ENCODE assay signal across 18 cellular contexts in genomic region chr3:141447391-141447790, GRCh38. TPM values are rescaled to one million over a fixed set of nuclear protein-coding genes. Genes with fewer than 3 reads are reported as not detected.
DNase-seq lines count a peak whose midpoint lies in the region; ATAC-seq and TF ChIP-seq lines count a peak whose summit lies in the region.
"Had no signal": no experiment of that assay in that cellular context is flagged by ENCODE, and none has a peak within 500 bp of the region (broad histone marks: within the 10 kb centered on the region; RNA-seq: fewer than 3 reads in every experiment).

No MANE protein-coding gene starts in this region.

- peak overlapping the region; percentile 28 for H3K27ac Mint-ChIP-seq in CD4-positive, alpha-beta T cell
- H3K27ac Mint-ChIP-seq in central memory CD8-positive, alpha-beta T cell (ENCODE audit: low read depth) = peak overlapping the region; percentile 51
- peak overlapping the region; percentile 36 for H3K27ac Mint-ChIP-seq in mesothelial cell of epicardium

- WGBS in adrenal gland, 4 donors = 58 to 69% (median 65%) methylated on average over 6 of the region's 6 CpGs

- TF ChIP-seq CTCF in BE2C (IDR thresholded peaks at IDR 0.05; ENCODE audit: low read depth, low read length) = no peak
- TF ChIP-seq CTCF in CD4-positive, alpha-beta T cell (IDR thresholded peaks at IDR 0.05) = no peak
- no peak for TF ChIP-seq CTCF in mesothelial cell of epicardium (IDR thresholded peaks at IDR 0.05; ENCODE audit: unreplicated experiment)
- no peak for TF ChIP-seq CTCF in adrenal gland (IDR thresholded peaks at IDR 0.05)

- DNase-seq in BE2C (peak; percentile 25), mesothelial cell of epicardium (ENCODE audit: low spot score in 2 of 2, unreplicated experiment in 2 of 2) (no peak), adrenal gland (no peak), globus pallidus (ENCODE audit: low spot score) (no peak)
- DNase-seq in CD4-positive, alpha-beta T cell = no peak
- no peak for DNase-seq in central memory CD8-positive, alpha-beta T cell (ENCODE audit: low spot score in 2 of 2)
- no peak for DNase-seq in stimulated activated CD4-positive, alpha-beta T cell treated with anti-CD3 and anti-CD28 coated beads, Interleukin-4, amount 100 ng/mL, for 4 hours
- DNase-seq: CD8-positive, alpha-beta memory T cell; GDM1; Karpas-422; NCI-H1417; NCI-H1694 treated with DMSO at 0.1 percent for 48 hours; NCI-H2081 treated with DMSO at 0.1 percent for 48 hours; NCI-H446; NCI-H526; Peyer's patch; SJCRH30 had no signal

- ATAC-seq in CD4-positive, alpha-beta T cell (ENCODE audit: poor library complexity) = no peak
- no peak for ATAC-seq in central memory CD8-positive, alpha-beta T cell (replicated peaks; ENCODE audit: extremely low read depth, poor library complexity, severe bottlenecking)
- ATAC-seq: HCT116 had no signal

- H3K27me3 Mint-ChIP-seq in CD4-positive, alpha-beta T cell = no peaks in the 10 kb centered on the region
- no peaks in the 10 kb centered on the region for H3K27me3 Mint-ChIP-seq in central memory CD8-positive, alpha-beta T cell
- H3K27me3 Mint-ChIP-seq in mesothelial cell of epicardium (ENCODE audit: low read depth) = no peaks in the 10 kb centered on the region
- H3K27me3 Mint-ChIP-seq: CD8-positive, alpha-beta memory T cell had no signal

- H3K9me3 ChIP-seq in BE2C (no peaks in the 10 kb centered on the region), adrenal gland (replicated peaks in 1 of 3) (no peaks in the 10 kb centered on the region)
- no peaks in the 10 kb centered on the region for H3K9me3 ChIP-seq in CD4-positive, alpha-beta T cell (ENCODE audit: control insufficient read depth, low read length)
- H3K9me3 ChIP-seq: Peyer's patch, SJCRH30 had no signal

- no peak overlapping the region for H3K27ac ChIP-seq in CD4-positive, alpha-beta T cell (ENCODE audit: low read depth, low read length)
- H3K27ac ChIP-seq in adrenal gland = no peak overlapping the region
- H3K27ac ChIP-seq: Peyer's patch, SJCRH30 had no signal

- CTCF ChIA-PET in CD4-positive, alpha-beta T cell (lab: Charles Lee) = no interaction called here

- H3K36me3 ChIP-seq in BE2C = peaks cover 28% of the 10 kb centered on the region
- peaks cover 0 to 50% of the 10 kb centered on the region in 2 donors for H3K36me3 ChIP-seq in adrenal gland (replicated peaks in 1 of 2)

- no peak for TF ChIP-seq POLR2A in adrenal gland (IDR thresholded peaks at IDR 0.05)

- H3K4me1 Mint-ChIP-seq in CD4-positive, alpha-beta T cell (ENCODE audit: low read depth) = peaks cover 5% of the 10 kb centered on the region
- H3K4me1 Mint-ChIP-seq in central memory CD8-positive, alpha-beta T cell = peaks cover 4% of the 10 kb centered on the region
- peaks cover 7% of the 10 kb centered on the region for H3K4me1 Mint-ChIP-seq in mesothelial cell of epicardium

- peaks cover 53% of the 10 kb centered on the region for H3K36me3 Mint-ChIP-seq in CD4-positive, alpha-beta T cell (ENCODE audit: low read depth)
- peaks cover 55% of the 10 kb centered on the region for H3K36me3 Mint-ChIP-seq in central memory CD8-positive, alpha-beta T cell (ENCODE audit: insufficient read depth)
- H3K36me3 Mint-ChIP-seq in mesothelial cell of epicardium = peaks cover 38% of the 10 kb centered on the region

- no peaks in the 10 kb centered on the region for H3K9me3 Mint-ChIP-seq in CD4-positive, alpha-beta T cell
- H3K9me3 Mint-ChIP-seq in central memory CD8-positive, alpha-beta T cell = no peaks in the 10 kb centered on the region
- no peaks in the 10 kb centered on the region for H3K9me3 Mint-ChIP-seq in mesothelial cell of epicardium
- H3K9me3 Mint-ChIP-seq: CD8-positive, alpha-beta memory T cell had no signal

- POLR2A ChIA-PET in CD4-positive, alpha-beta T cell (lab: Charles Lee) = interaction anchor here (1.2 to 1.5 kb wide), 2 partner anchors 47 to 140 kb away, joined by 3 to 5 read pairs; no protein-coding TSS in a partner anchor

- no peak overlapping the region; the same call in 1 of the 2 replicates for H3K4me3 ChIP-seq in BE2C (ENCODE audit: low read depth, low read length)
- H3K4me3 ChIP-seq in adrenal gland = no peak overlapping the region
- H3K4me3 ChIP-seq: Peyer's patch, SJCRH30 had no signal

- intact Hi-C loops in CD4-positive, alpha-beta T cell (cut with DNase I, micrococcal nuclease) = no loop called here
- intact Hi-C loops in adrenal gland (cut with DNase I) = no loop called here

- H3K27me3 ChIP-seq in BE2C (no peaks in the 10 kb centered on the region), adrenal gland (no peaks in the 10 kb centered on the region)
- H3K27me3 ChIP-seq in CD4-positive, alpha-beta T cell (ENCODE audit: control insufficient read depth, insufficient read depth, low read length) = no peaks in the 10 kb centered on the region
- H3K27me3 ChIP-seq: Peyer's patch, SJCRH30 had no signal

- H3K4me3 Mint-ChIP-seq in CD4-positive, alpha-beta T cell = no peak overlapping the region
- no peak overlapping the region for H3K4me3 Mint-ChIP-seq in central memory CD8-positive, alpha-beta T cell
- H3K4me3 Mint-ChIP-seq in mesothelial cell of epicardium = no peak overlapping the region
- H3K4me3 Mint-ChIP-seq: CD8-positive, alpha-beta memory T cell had no signal

- H3K4me1 ChIP-seq in BE2C = peaks cover 42% of the 10 kb centered on the region
- peaks cover 0 to 18% of the 10 kb centered on the region in 2 donors for H3K4me1 ChIP-seq in adrenal gland (replicated peaks in 1 of 2)
- H3K4me1 ChIP-seq: Peyer's patch, SJCRH30 had no signal

RNA-seq across cellular contexts. Expression of gene RASA2, which starts 39.4 kb away (rescaled TPM):
- polyA plus RNA-seq in BE2C (2012; ENCODE audit: insufficient read depth, insufficient read length, low read depth) = 2.1 TPM
- total RNA-seq in CD4-positive, alpha-beta T cell = 10 to 100 TPM; 96.1 to 96.4 TPM
- 14.5 to 15.5 TPM (median 15.5 TPM) in 3 replicates for total RNA-seq in mesothelial cell of epicardium
- 10 to 100 TPM in 6 of 8 donors, 1 to 10 TPM in 2; 8.8 to 52.5 (median 13.8) TPM for total RNA-seq in adrenal gland
- 1 to 10 TPM; 5.7 to 7.3 (median 6.3) TPM for polyA plus RNA-seq in adrenal gland
